Comparison of ENCODE assay signal across 9 cellular contexts in genomic region chr9:130129425-130130061, GRCh38. TPM values are rescaled to one million over a fixed set of nuclear protein-coding genes. Genes with fewer than 3 reads are reported as not detected.
DNase-seq lines count a peak whose midpoint lies in the region; ATAC-seq, FAIRE-seq and TF ChIP-seq lines count a peak whose summit lies in the region.
"Had no signal": no experiment of that assay in that cellular context is flagged by ENCODE, and none has a peak within 500 bp of the region (broad histone marks: within the 10 kb centered on the region; RNA-seq: fewer than 3 reads in every experiment).

No MANE protein-coding gene starts in this region.

- no peak overlapping the region for H3K9ac ChIP-seq in GM23248

- peaks cover 14% of the 10 kb centered on the region; the same call in 1 of the 2 replicates for H3K36me3 ChIP-seq in GM23248 (ENCODE audit: low read depth)

- no peak overlapping the region for H3K4me2 ChIP-seq in GM23248 (ENCODE audit: unreplicated experiment)

- DNase-seq in GM23248, result no peak
- peak; percentile 42 to 56 for DNase-seq in activated CD4-positive, alpha-beta T cell treated with anti-CD3 and anti-CD28 coated beads, Interleukin-2, amount 50 U/mL, for 48 hours
- DNase-seq in fibroblast of villous mesenchyme (ENCODE audit: low read depth), result peak; percentile 21
- DNase-seq in stimulated activated CD4-positive, alpha-beta T cell treated with anti-CD3 and anti-CD28 coated beads, Interleukin-1b, Interleukin-23, amount 100 ng/mL, for 48 hours, result peak; percentile 26
- DNase-seq in frontal cortex (ENCODE audit: low spot score in 2 of 2), result no peak
- no peak for DNase-seq in urothelium cell line (ENCODE audit: low spot score)

- no peak overlapping the region for H2AFZ ChIP-seq in GM23248

- H3K4me3 ChIP-seq in GM23248, result no peak overlapping the region
- H3K4me3 ChIP-seq in fibroblast of villous mesenchyme (ENCODE audit: low read depth, low read length), result no peak overlapping the region
- H3K4me3 ChIP-seq: mucosa of descending colon had no signal

- no peaks in the 10 kb centered on the region for H3K27me3 ChIP-seq in GM23248 (replicated peaks; ENCODE audit: insufficient read depth)

- H3F3A ChIP-seq in GM23248 (ENCODE audit: insufficient read depth), result peaks cover 17% of the 10 kb centered on the region; the same call in 1 of the 2 replicates

- in situ Hi-C loops in GM23248 (cut with MboI), result no loop called here

- H3K9me3 ChIP-seq in GM23248 (ENCODE audit: low read depth), result no peaks in the 10 kb centered on the region
- H3K9me3 ChIP-seq: mucosa of descending colon had no signal

- WGBS in GM23248 (ENCODE audit: low coverage in 1 of 2, low lambda C conversion rate in 2 of 2, missing lambda C conversion rate in 2 of 2), 2 experiments, result 94 to 96% methylated on average over 22 of the region's 22 CpGs

- TF ChIP-seq CTCF in fibroblast of villous mesenchyme (IDR thresholded peaks at IDR 0.05; ENCODE audit: insufficient read depth, low read depth, low read length), result no peak

- FAIRE-seq in frontal cortex (lab: Jason Lieb, UNC), result no peak
- FAIRE-seq in urothelium cell line (lab: Jason Lieb, UNC), result no peak

- H3K9me2 ChIP-seq in GM23248 (ENCODE audit: insufficient read depth), result no peaks in the 10 kb centered on the region

- ATAC-seq in HG02852 (IDR thresholded peaks at IDR 0.05; ENCODE audit: unreplicated experiment) (no peak), GM18511 (IDR thresholded peaks at IDR 0.05; ENCODE audit: unreplicated experiment) (no peak)

- H3K4me1 ChIP-seq in GM23248 (ENCODE audit: insufficient read depth), result peaks cover 10% of the 10 kb centered on the region

- H3K27ac ChIP-seq in GM23248, result peak overlapping the region; percentile 73

- H4K20me1 ChIP-seq in GM23248 (ENCODE audit: insufficient read depth), result no peaks in the 10 kb centered on the region

- H3K79me2 ChIP-seq in GM23248 (ENCODE audit: insufficient read depth), result no peaks in the 10 kb centered on the region

RNA-seq across cellular contexts. Expression of gene NCS1, which starts 42.7 kb away (rescaled TPM):
- total RNA-seq in GM23248 (2014; rRNA removed; shearing (Covaris generic)), result 32.2 and 33.0 TPM in 2 replicates
- polyA plus RNA-seq in GM23248 (2016; fragmentation: Nextera tagmentation; extraction: Ambion mirVana), result 4.7 and 5.7 TPM in 2 replicates
- total RNA-seq in fibroblast of villous mesenchyme, result 30.0 and 42.7 TPM in 2 replicates
- 229 TPM for total RNA-seq in frontal cortex

Comparison
In these comparisons a context has a peak if more than half of its experiments do, and no peak if none do; other contexts are left out.
1. DNase-seq: peak in activated CD4-positive, alpha-beta T cell treated with anti-CD3 and anti-CD28 coated beads, Interleukin-2, amount 50 U/mL, for 48 hours (2 of 2), fibroblast of villous mesenchyme (single experiment) and stimulated activated CD4-positive, alpha-beta T cell treated with anti-CD3 and anti-CD28 coated beads, Interleukin-1b, Interleukin-23, amount 100 ng/mL, for 48 hours (single experiment); none in GM23248 (single experiment), frontal cortex (0 of 2) and urothelium cell line (single experiment).